In genomic region chr13:98528663-98529064, GRCh38 we compare ENCODE assay signal across 10 cellular contexts. TPM values are rescaled to one million over a fixed set of nuclear protein-coding genes. Genes with fewer than 3 reads are reported as not detected.
DNase-seq lines count a peak whose midpoint lies in the region; ATAC-seq and TF ChIP-seq lines count a peak whose summit lies in the region.
"Had no signal": no experiment of that assay in that cellular context is flagged by ENCODE, and none has a peak within 500 bp of the region (broad histone marks: within the 10 kb centered on the region; RNA-seq: fewer than 3 reads in every experiment).

No MANE protein-coding gene starts in this region.

- H3K9me3 ChIP-seq in right atrium auricular region (no peaks in the 10 kb centered on the region), heart right ventricle (no peaks in the 10 kb centered on the region), upper lobe of right lung (no peaks in the 10 kb centered on the region), Karpas-422 (ENCODE audit: low read length) (no peaks in the 10 kb centered on the region)
- H3K9me3 ChIP-seq: ovary had no signal

- TF ChIP-seq CTCF in right atrium auricular region (IDR thresholded peaks at IDR 0.05) (no peak), heart right ventricle (IDR thresholded peaks at IDR 0.05) (no peak), upper lobe of right lung (IDR thresholded peaks at IDR 0.05) (no peak)

- no peaks in the 10 kb centered on the region for H3K9me2 ChIP-seq in Karpas-422 (replicated peaks; ENCODE audit: insufficient read depth, low read length)

- H3K27ac ChIP-seq in right atrium auricular region, result no peak overlapping the region
- no peak overlapping the region for H3K27ac ChIP-seq in heart right ventricle
- no peak overlapping the region for H3K27ac ChIP-seq in upper lobe of right lung
- no peak overlapping the region for H3K27ac ChIP-seq in Karpas-422 (ENCODE audit: low read length)
- H3K27ac ChIP-seq: ovary had no signal

- intact Hi-C loops in Right ventricle myocardium inferior (cut with DNase I), result no loop called here
- intact Hi-C loops in activated T-helper 2 cell treated with anti-CD3 and anti-CD28 coated beads, Interferon-gamma antibody, Interleukin-2, Interleukin-4, amounts not matched to agents 10 μg/mL and 5 μg/mL and 100 μg/mL, durations not matched to agents 14 hours and 24 hours and 36 hours (cut with micrococcal nuclease), result loop anchor here (1.0 to 2.0 kb wide), 6 partner anchors 11 to 68 kb away; no protein-coding TSS in a partner anchor
- intact Hi-C loops in heart right ventricle (cut with DNase I), result no loop called here
- intact Hi-C loops in upper lobe of right lung (cut with DNase I), result no loop called here

- peaks cover 70% of the 10 kb centered on the region for H3K4me1 Mint-ChIP-seq in activated T-helper 2 cell treated with anti-CD3 and anti-CD28 coated beads, Interferon-gamma antibody, Interleukin-2, Interleukin-4, amounts not matched to agents 10 μg/mL and 5 μg/mL and 100 μg/mL, durations not matched to agents 14 hours and 24 hours and 36 hours (ENCODE audit: low read depth)

- no peak overlapping the region for H3K4me3 Mint-ChIP-seq in activated T-helper 2 cell treated with anti-CD3 and anti-CD28 coated beads, Interferon-gamma antibody, Interleukin-2, Interleukin-4, amounts not matched to agents 10 μg/mL and 5 μg/mL and 100 μg/mL, durations not matched to agents 14 hours and 24 hours and 36 hours (ENCODE audit: low read depth)

- peaks cover 100% of the 10 kb centered on the region for H3K79me2 ChIP-seq in Karpas-422 (ENCODE audit: low read length)

- H4K20me1 ChIP-seq in Karpas-422 (ENCODE audit: insufficient read depth, low read depth, low read length), result peaks cover 66% of the 10 kb centered on the region

- H3K4me1 ChIP-seq in right atrium auricular region, result peaks cover 0 to 45% of the 10 kb centered on the region in 2 donors
- peaks cover 20 to 78% (median 58%) of the 10 kb centered on the region in 9 donors for H3K4me1 ChIP-seq in heart right ventricle
- H3K4me1 ChIP-seq in upper lobe of right lung, result peaks cover 23% of the 10 kb centered on the region
- peaks cover 28% of the 10 kb centered on the region for H3K4me1 ChIP-seq in Karpas-422 (ENCODE audit: low read length)

- peaks cover 15% of the 10 kb centered on the region for H3K36me3 Mint-ChIP-seq in activated T-helper 2 cell treated with anti-CD3 and anti-CD28 coated beads, Interferon-gamma antibody, Interleukin-2, Interleukin-4, amounts not matched to agents 10 μg/mL and 5 μg/mL and 100 μg/mL, durations not matched to agents 14 hours and 24 hours and 36 hours (ENCODE audit: low read depth)

- 31 to 40% methylated on average over 8 of the region's 8 CpGs for WGBS in heart right ventricle, 2 donors

- ATAC-seq in Right ventricle myocardium inferior (peak; percentile 80), heart right ventricle (peak; percentile 52 to 88 (median 74)), upper lobe of right lung (peak; percentile 7), HG03045 (IDR thresholded peaks at IDR 0.05; ENCODE audit: unreplicated experiment) (no peak)

- peak overlapping the region; percentile 83 for H3K27ac Mint-ChIP-seq in activated T-helper 2 cell treated with anti-CD3 and anti-CD28 coated beads, Interferon-gamma antibody, Interleukin-2, Interleukin-4, amounts not matched to agents 10 μg/mL and 5 μg/mL and 100 μg/mL, durations not matched to agents 14 hours and 24 hours and 36 hours

- no peak overlapping the region for H3K4me3 ChIP-seq in right atrium auricular region
- H3K4me3 ChIP-seq in heart right ventricle, result no peak overlapping the region
- H3K4me3 ChIP-seq in upper lobe of right lung, result no peak overlapping the region
- H3K4me3 ChIP-seq in Karpas-422 (ENCODE audit: low read length), result no peak overlapping the region
- H3K4me3 ChIP-seq: ovary had no signal

- peak; percentile 65 for DNase-seq in Right ventricle myocardium inferior (ENCODE audit: missing footprints)
- DNase-seq in right atrium auricular region (ENCODE audit: low spot score), result no peak
- no peak for DNase-seq in activated T-helper 2 cell treated with anti-CD3 and anti-CD28 coated beads, Interferon-gamma antibody, Interleukin-2, Interleukin-4, amounts not matched to agents 10 μg/mL and 5 μg/mL and 100 μg/mL, durations not matched to agents 14 hours and 24 hours and 36 hours (ENCODE audit: low spot score)
- DNase-seq in heart right ventricle, result no peak
- DNase-seq in upper lobe of right lung, result no peak
- DNase-seq in Karpas-422, result no peak
- DNase-seq in UCSD-AML1 (lab: John Stamatoyannopoulos, UW; ENCODE audit: unreplicated experiment), result no peak
- DNase-seq: KG1, ovary had no signal

- no peaks in the 10 kb centered on the region for H3K9me3 Mint-ChIP-seq in activated T-helper 2 cell treated with anti-CD3 and anti-CD28 coated beads, Interferon-gamma antibody, Interleukin-2, Interleukin-4, amounts not matched to agents 10 μg/mL and 5 μg/mL and 100 μg/mL, durations not matched to agents 14 hours and 24 hours and 36 hours

- H3K36me3 ChIP-seq in right atrium auricular region, result no peaks in the 10 kb centered on the region
- H3K36me3 ChIP-seq in heart right ventricle, result no peaks in the 10 kb centered on the region
- H3K36me3 ChIP-seq in upper lobe of right lung, result no peaks in the 10 kb centered on the region
- H3K36me3 ChIP-seq in Karpas-422 (ENCODE audit: insufficient read depth, low read length), result no peaks in the 10 kb centered on the region
- H3K36me3 ChIP-seq: ovary had no signal

- H3K27me3 Mint-ChIP-seq in activated T-helper 2 cell treated with anti-CD3 and anti-CD28 coated beads, Interferon-gamma antibody, Interleukin-2, Interleukin-4, amounts not matched to agents 10 μg/mL and 5 μg/mL and 100 μg/mL, durations not matched to agents 14 hours and 24 hours and 36 hours (ENCODE audit: low read depth), result no peaks in the 10 kb centered on the region

- H3K4me2 ChIP-seq in Karpas-422 (ENCODE audit: low read depth, low read length, poor library complexity, severe bottlenecking), result no peak overlapping the region

- H3K27me3 ChIP-seq in right atrium auricular region, result no peaks in the 10 kb centered on the region
- H3K27me3 ChIP-seq in heart right ventricle, result no peaks in the 10 kb centered on the region
- H3K27me3 ChIP-seq in upper lobe of right lung, result no peaks in the 10 kb centered on the region
- H3K27me3 ChIP-seq in Karpas-422 (ENCODE audit: low read length), result no peaks in the 10 kb centered on the region
- H3K27me3 ChIP-seq: ovary had no signal

- no peak overlapping the region for H2AFZ ChIP-seq in Karpas-422 (ENCODE audit: low read length)

- no peak overlapping the region for H3K9ac ChIP-seq in Karpas-422 (ENCODE audit: low read length)

RNA-seq across cellular contexts. Expression of gene STK24, which starts 48.2 kb away (rescaled TPM):
- 69.6 TPM for total RNA-seq in Right ventricle myocardium inferior
- 10 to 100 TPM; 55.8 to 63.2 TPM for total RNA-seq in right atrium auricular region
- total RNA-seq in activated T-helper 2 cell treated with anti-CD3 and anti-CD28 coated beads, Interferon-gamma antibody, Interleukin-2, Interleukin-4, amounts not matched to agents 10 μg/mL and 5 μg/mL and 100 μg/mL, durations not matched to agents 14 hours and 24 hours and 36 hours, result 119 and 127 TPM in 2 replicates
- 10 to 100 TPM; 52.0 to 72.9 (median 63.2) TPM for total RNA-seq in heart right ventricle
- polyA plus RNA-seq in heart right ventricle, result 10 to 100 TPM; 20.8 to 39.7 TPM
- 94.6 TPM for total RNA-seq in upper lobe of right lung
- total RNA-seq in Karpas-422 (2014; rRNA removed; shearing (Covaris generic); ENCODE audit: low replicate concordance), result 93.9 and 107 TPM in 2 replicates
